In the genomic region with DNA sequence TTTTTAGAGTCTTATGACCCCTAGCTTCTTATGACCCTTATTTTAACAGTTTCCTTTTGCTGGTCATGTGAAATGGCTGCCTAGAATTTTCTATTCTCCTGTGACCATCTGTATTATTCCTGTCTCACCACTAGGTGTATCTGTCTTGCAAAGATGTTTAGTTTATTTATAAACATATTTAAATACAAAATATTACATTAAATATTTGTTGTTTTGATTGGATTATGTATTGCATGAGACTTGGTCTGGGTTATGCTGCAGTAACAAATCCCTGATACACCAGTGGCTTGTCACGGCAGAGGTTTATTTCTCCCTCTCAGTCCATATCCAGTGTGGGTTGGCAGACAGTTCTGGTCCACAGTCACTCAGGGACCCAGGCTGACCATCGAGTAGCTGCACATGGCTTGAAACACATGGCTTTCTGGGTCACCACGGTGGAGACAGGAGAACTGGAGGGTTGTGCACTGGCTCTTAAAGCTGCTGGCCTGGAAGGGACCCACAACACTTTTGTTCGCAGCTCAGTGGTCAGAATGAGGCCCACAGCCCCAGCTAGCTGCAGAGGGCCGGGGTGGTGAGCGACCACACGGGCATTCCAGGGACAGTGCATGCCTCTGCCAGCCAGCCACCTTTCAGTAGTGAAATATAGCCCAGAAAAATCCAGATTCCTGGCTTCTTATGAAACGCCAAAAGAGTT, we compare ENCODE assay signal across 10 cellular contexts. TPM values are rescaled to one million over a fixed set of nuclear protein-coding genes. Genes with fewer than 3 reads are reported as not detected.
DNase-seq lines count a peak whose midpoint lies in the region; ATAC-seq and TF ChIP-seq lines count a peak whose summit lies in the region.
"Had no signal": no experiment of that assay in that cellular context is flagged by ENCODE, and none has a peak within 500 bp of the region (broad histone marks: within the 10 kb centered on the region; RNA-seq: fewer than 3 reads in every experiment).

No MANE protein-coding gene starts in this region.

- no peak overlapping the region for H3K4me3 ChIP-seq in GM23338
- H3K4me3 ChIP-seq: GM23248 had no signal

- no peak overlapping the region for H3K27ac Mint-ChIP-seq in GM23338
- peak overlapping the region; percentile 57 for H3K27ac Mint-ChIP-seq in stimulated activated effector memory CD8-positive, alpha-beta T cell treated with anti-CD3 and anti-CD28 coated beads, Interleukin-12 subunit alpha, Interleukin-12 subunit beta, amount 100 ng/mL, for 72 hours

- H3K4me3 Mint-ChIP-seq in GM23338 = no peak overlapping the region
- no peak overlapping the region for H3K4me3 Mint-ChIP-seq in stimulated activated effector memory CD8-positive, alpha-beta T cell treated with anti-CD3 and anti-CD28 coated beads, Interleukin-12 subunit alpha, Interleukin-12 subunit beta, amount 100 ng/mL, for 72 hours

- H3F3A ChIP-seq in GM23338 (replicated peaks; ENCODE audit: low read depth) = peaks cover 6% of the 10 kb centered on the region; the same call in 1 of the 2 replicates

- H3K36me3 Mint-ChIP-seq in GM23338 (ENCODE audit: low read depth) = peaks cover 15% of the 10 kb centered on the region
- no peaks in the 10 kb centered on the region for H3K36me3 Mint-ChIP-seq in stimulated activated effector memory CD8-positive, alpha-beta T cell treated with anti-CD3 and anti-CD28 coated beads, Interleukin-12 subunit alpha, Interleukin-12 subunit beta, amount 100 ng/mL, for 72 hours

- H3K79me2 ChIP-seq in GM23338 (replicated peaks; ENCODE audit: insufficient read depth) = no peaks in the 10 kb centered on the region; the same call in 1 of the 2 replicates

- H3K9me2 ChIP-seq in GM23338 (ENCODE audit: insufficient read depth) = peaks cover 9% of the 10 kb centered on the region; the same call in 1 of the 2 replicates

- ATAC-seq in GM23338 (no peak), HG03442 (IDR thresholded peaks at IDR 0.05; ENCODE audit: unreplicated experiment) (no peak), HG03097 (IDR thresholded peaks at IDR 0.05; ENCODE audit: low FRiP score, unreplicated experiment) (no peak)
- ATAC-seq in stimulated activated effector memory CD8-positive, alpha-beta T cell treated with anti-CD3 and anti-CD28 coated beads, Interleukin-12 subunit alpha, Interleukin-12 subunit beta, amount 100 ng/mL, for 72 hours = no peak

- H4K20me1 ChIP-seq in GM23338 (replicated peaks; ENCODE audit: insufficient read depth) = no peaks in the 10 kb centered on the region

- no peaks in the 10 kb centered on the region; the same call in 2 of the 3 replicates for H3K9me3 Mint-ChIP-seq in GM23338
- no peaks in the 10 kb centered on the region for H3K9me3 Mint-ChIP-seq in stimulated activated effector memory CD8-positive, alpha-beta T cell treated with anti-CD3 and anti-CD28 coated beads, Interleukin-12 subunit alpha, Interleukin-12 subunit beta, amount 100 ng/mL, for 72 hours

- H3K36me3 ChIP-seq in GM23338 (ENCODE audit: insufficient read depth) = no peaks in the 10 kb centered on the region

- 0 out of 2 replicates have a peak overlapping the region, but pooled peaks have one; percentile 23 for H3K4me2 ChIP-seq in GM23338

- peaks cover 58% of the 10 kb centered on the region for H3K4me1 Mint-ChIP-seq in GM23338
- peaks cover 48% of the 10 kb centered on the region for H3K4me1 Mint-ChIP-seq in stimulated activated effector memory CD8-positive, alpha-beta T cell treated with anti-CD3 and anti-CD28 coated beads, Interleukin-12 subunit alpha, Interleukin-12 subunit beta, amount 100 ng/mL, for 72 hours

- H3K27ac ChIP-seq in GM23338 (ENCODE audit: low read depth) (no peak overlapping the region), angular gyrus (ENCODE audit: low read depth, low read length) (peak overlapping the region; percentile 99)
- H3K27ac ChIP-seq: GM23248 had no signal

- no peak overlapping the region for H2AFZ ChIP-seq in GM23338

- no peak; a peak in 1 of 4 replicates for TF ChIP-seq CTCF in GM23338 (conservative IDR thresholded peaks at IDR 0.05; ENCODE audit: low read depth in 2 of 2)

- no peaks in the 10 kb centered on the region for H3K27me3 ChIP-seq in GM23338 (ENCODE audit: insufficient read depth)

- H3K27me3 Mint-ChIP-seq in GM23338 (ENCODE audit: insufficient read depth, low read depth, poor library complexity) = peaks cover 28% of the 10 kb centered on the region

- no peak for DNase-seq in GM23338 (ENCODE audit: low spot score)
- DNase-seq in kidney tubule cell (ENCODE audit: low spot score) = peak; percentile 38
- DNase-seq in stimulated activated effector memory CD8-positive, alpha-beta T cell treated with anti-CD3 and anti-CD28 coated beads, Interleukin-12 subunit alpha, Interleukin-12 subunit beta, amount 100 ng/mL, for 72 hours (ENCODE audit: low spot score in 2 of 2) = no peak
- no peak for DNase-seq in NCI-H1436 (lab: John Stamatoyannopoulos, UW)
- no peak for DNase-seq in SIG-M5 treated with dmso at 0.1 percent for 504 hours (lab: John Stamatoyannopoulos, UW; ENCODE audit: unreplicated experiment)
- DNase-seq: activated CD4-positive, alpha-beta T cell treated with anti-CD3 and anti-CD28 coated beads for 4 hours; GM23248 had no signal

- H3K4me1 ChIP-seq in GM23338 (ENCODE audit: insufficient read depth) = peaks cover 36% of the 10 kb centered on the region

TF ChIP-seq in GM23338, 12 proteins besides CTCF, POLR2A, EP300 and RAD21 (continues in another document):
- TF ChIP-seq ZNF114 (CRISPR knock-in tag; IDR thresholded peaks at IDR 0.05) (no peak), EZH2 (IDR thresholded peaks at IDR 0.05; ENCODE audit: low read depth, unreplicated experiment) (no peak), ZNF331 (CRISPR knock-in tag; IDR thresholded peaks at IDR 0.05; ENCODE audit: low read depth) (no peak), POLR2AphosphoS5 (IDR thresholded peaks at IDR 0.05; ENCODE audit: low read depth) (no peak), CREB1 (CRISPR knock-in tag; IDR thresholded peaks at IDR 0.05; ENCODE audit: low read depth) (no peak)

RNA-seq across cellular contexts. Expression of a gene that starts 7.4 kb away (rescaled TPM):
- total RNA-seq in GM23338 (2014; rRNA removed; shearing (Covaris generic)) = 10.3 and 12.4 TPM in 2 replicates
- polyA plus RNA-seq in GM23338 (2016; fragmentation: Nextera tagmentation; extraction: Ambion mirVana) = 13.6 and 17.8 TPM in 2 replicates

RNA-seq across cellular contexts. Expression of a gene that starts 11.6 kb away (rescaled TPM):
- 0.12 and 1.3 TPM in 2 replicates for total RNA-seq in GM23338 (2014; rRNA removed; shearing (Covaris generic))
- polyA plus RNA-seq in GM23338 (2016; fragmentation: Nextera tagmentation; extraction: Ambion mirVana) = 0.37 TPM in 2 replicates

RNA-seq across cellular contexts. Expression of a gene that starts 33.8 kb away (rescaled TPM):
- 38.7 and 40.5 TPM in 2 replicates for total RNA-seq in GM23338 (2014; rRNA removed; shearing (Covaris generic))
- 72.8 and 81.8 TPM in 2 replicates for polyA plus RNA-seq in GM23338 (2016; fragmentation: Nextera tagmentation; extraction: Ambion mirVana)

RNA-seq across cellular contexts. Expression of a gene that starts 55.8 kb away (rescaled TPM):
- not detected in 2 replicates for total RNA-seq in GM23338 (2014; rRNA removed; shearing (Covaris generic))
- polyA plus RNA-seq in GM23338 (2016; fragmentation: Nextera tagmentation; extraction: Ambion mirVana) = not detected in 2 replicates
- total RNA-seq: GM23248 had no signal
- polyA plus RNA-seq: GM23248 had no signal
